In the genomic region with DNA sequence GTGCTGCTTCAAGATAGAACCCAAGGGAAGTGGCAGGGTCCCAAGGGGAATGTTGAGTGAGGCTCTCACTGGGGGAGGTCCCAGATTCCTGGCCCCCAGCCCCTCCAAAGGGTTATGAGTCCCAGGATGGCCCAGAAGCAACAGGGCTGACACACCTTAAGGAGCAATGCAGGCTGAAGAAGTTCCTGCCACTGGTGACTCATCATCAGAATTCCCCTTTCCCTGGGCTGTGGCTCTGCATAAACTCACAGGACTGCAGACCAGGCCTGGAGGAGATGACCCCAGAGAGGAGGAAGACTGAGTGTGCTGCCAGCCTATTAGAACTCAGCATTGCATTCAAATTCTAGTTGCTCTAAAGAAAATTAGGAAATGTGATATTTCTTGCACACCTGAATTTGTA, we compare ENCODE assay signal across 20 cellular contexts.
"Had no signal": no experiment of that assay in that cellular context is flagged by ENCODE, and none has a peak within 500 bp of the region (broad histone marks: within the 10 kb centered on the region; RNA-seq: fewer than 3 reads in every experiment).

No MANE protein-coding gene starts in this region.

- H3K9me3 ChIP-seq: thyroid gland had no signal

- DNase-seq: activated B cell treated with CpG ODN at 0.5 μM for 24 hours; activated CD4-positive, alpha-beta T cell treated with anti-CD3 and anti-CD28 coated beads for 36 hours; activated CD4-positive, alpha-beta T cell treated with anti-CD3 and anti-CD28 coated beads, Interleukin-2, amount 50 U/mL, for 4 hours; activated effector memory CD4-positive, alpha-beta T cell treated with Interleukin-2 at 50 U/mL for 16 hours; activated naive CD4-positive, alpha-beta T cell treated with anti-CD3 and anti-CD28 coated beads for 36 hours; activated T-cell treated with anti-CD3 and anti-CD28 coated beads, Interleukin-2, amount 50 U/mL, for 48 hours; amygdala; cortex of kidney; foreskin melanocyte; glutamatergic neuron; hypothalamus; naive thymus-derived CD8-positive, alpha-beta T cell; stimulated activated CD4-positive, alpha-beta T cell treated with anti-CD3 and anti-CD28 coated beads, Interleukin-4, amount 100 ng/mL, for 24 hours; stimulated activated naive CD8-positive, alpha-beta T cell treated with anti-CD3 and anti-CD28 coated beads, Interleukin-15, Interleukin-2, amounts not matched to agents 100 U/mL and 50 U/mL, for 24 hours; T-helper 17 cell; thyroid gland had no signal

- H3K27me3 ChIP-seq: thyroid gland had no signal

- H3K27ac ChIP-seq: cardiac muscle cell, neural progenitor cell, thyroid gland had no signal

- H3K4me1 ChIP-seq: thyroid gland had no signal

- FAIRE-seq: islet of Langerhans had no signal

- H3K36me3 ChIP-seq: cardiac muscle cell, neural progenitor cell, thyroid gland had no signal

- ATAC-seq: activated CD4-positive, alpha-beta T cell treated with anti-CD3 and anti-CD28 coated beads for 36 hours; left lobe of liver; naive thymus-derived CD8-positive, alpha-beta T cell; stimulated activated naive CD8-positive, alpha-beta T cell treated with anti-CD3 and anti-CD28 coated beads, Interleukin-15, Interleukin-2, amounts not matched to agents 100 U/mL and 50 U/mL, for 24 hours; T-helper 17 cell had no signal

- H3K9ac ChIP-seq: neural progenitor cell had no signal

- H3K4me2 ChIP-seq: neural progenitor cell had no signal

- H3K4me3 ChIP-seq: cardiac muscle cell, neural progenitor cell, thyroid gland had no signal
